Comparison of ENCODE assay signal across 12 cellular contexts in the genomic region with DNA sequence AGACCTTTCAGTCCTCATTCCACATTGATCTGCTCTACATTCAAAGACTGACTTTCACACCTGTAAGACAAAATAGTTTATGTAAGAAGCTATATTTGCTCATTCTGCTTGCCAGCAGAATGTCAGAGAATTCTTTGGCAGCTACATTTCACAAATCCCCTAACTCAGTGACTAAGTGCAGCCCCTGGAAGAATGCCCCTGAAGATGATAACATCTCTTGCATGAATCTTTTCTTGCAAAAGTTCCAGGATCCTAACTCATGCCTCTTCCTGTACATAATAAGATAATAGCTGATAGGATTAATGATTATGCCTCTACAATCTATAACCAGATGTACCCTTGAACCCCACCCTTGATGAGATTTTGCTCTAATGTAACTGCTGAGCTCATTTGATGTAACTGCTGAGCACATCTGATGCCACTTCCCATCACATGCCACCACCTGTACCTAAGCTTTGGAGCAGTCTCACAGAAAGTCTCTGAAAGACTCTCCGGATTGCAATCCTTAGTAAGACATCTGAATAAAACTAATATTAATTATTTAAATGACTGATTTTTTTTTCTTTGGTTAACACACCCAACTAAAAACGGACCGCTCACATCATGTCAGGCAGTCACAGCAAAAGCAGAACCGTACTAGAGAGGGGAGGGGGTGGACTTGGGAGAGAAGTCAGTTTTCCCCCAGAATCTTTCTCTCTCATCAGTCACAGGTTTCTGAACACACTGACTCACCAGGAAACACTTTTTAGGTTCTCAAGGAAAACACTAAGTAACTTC. TPM values are rescaled to one million over a fixed set of nuclear protein-coding genes. Genes with fewer than 3 reads are reported as not detected.
DNase-seq lines count a peak whose midpoint lies in the region; ATAC-seq and TF ChIP-seq lines count a peak whose summit lies in the region.
"Had no signal": no experiment of that assay in that cellular context is flagged by ENCODE, and none has a peak within 500 bp of the region (broad histone marks: within the 10 kb centered on the region; RNA-seq: fewer than 3 reads in every experiment).

No MANE protein-coding gene starts in this region.

- no peaks in the 10 kb centered on the region for H3K9me3 Mint-ChIP-seq in activated T-cell treated with anti-CD3 and anti-CD28 coated beads, Interleukin-2, amount 50 U/mL, for 72 hours
- H3K9me3 Mint-ChIP-seq in activated CD4-positive, alpha-beta memory T cell treated with anti-CD3 and anti-CD28 coated beads for 36 hours = no peaks in the 10 kb centered on the region
- H3K9me3 Mint-ChIP-seq in Calu3 (ENCODE audit: low read depth, unreplicated experiment) = no peaks in the 10 kb centered on the region

- POLR2A ChIA-PET in activated CD4-positive, alpha-beta memory T cell treated with anti-CD3 and anti-CD28 coated beads for 36 hours (lab: Charles Lee) = interaction anchor here (0.6 to 1.4 kb wide), 4 partner anchors 9 to 439 kb away, joined by 3 to 4 read pairs (median 3); a partner anchor contains a TSS

- peak overlapping the region; percentile 34 to 74 for H3K4me3 Mint-ChIP-seq in activated T-cell treated with anti-CD3 and anti-CD28 coated beads, Interleukin-2, amount 50 U/mL, for 72 hours
- H3K4me3 Mint-ChIP-seq in activated CD4-positive, alpha-beta memory T cell treated with anti-CD3 and anti-CD28 coated beads for 36 hours = peak overlapping the region; percentile 17
- no peak overlapping the region for H3K4me3 Mint-ChIP-seq in Calu3 (ENCODE audit: low read depth, unreplicated experiment)

- intact Hi-C loops in activated CD4-positive, alpha-beta memory T cell treated with anti-CD3 and anti-CD28 coated beads for 36 hours (cut with micrococcal nuclease) = no loop called here
- intact Hi-C loops in stomach (cut with DNase I; ENCODE audit: low total_unique reads) (no loop called here), Calu3 (cut with micrococcal nuclease; ENCODE audit: unreplicated experiment) (no loop called here)

- H3K4me1 Mint-ChIP-seq in activated T-cell treated with anti-CD3 and anti-CD28 coated beads, Interleukin-2, amount 50 U/mL, for 72 hours (ENCODE audit: low read depth) = peaks cover 43% of the 10 kb centered on the region
- peaks cover 15% of the 10 kb centered on the region for H3K4me1 Mint-ChIP-seq in activated CD4-positive, alpha-beta memory T cell treated with anti-CD3 and anti-CD28 coated beads for 36 hours (ENCODE audit: low read depth)
- H3K4me1 Mint-ChIP-seq in Calu3 (ENCODE audit: low read depth, unreplicated experiment) = no peaks in the 10 kb centered on the region

- peak; percentile 26 to 30 for ATAC-seq in activated T-cell treated with anti-CD3 and anti-CD28 coated beads, Interleukin-2, amount 50 U/mL, for 72 hours (replicated peaks in 1 of 2)
- ATAC-seq in foreskin keratinocyte = peak; percentile 50
- ATAC-seq: HCT116 had no signal

- 45 to 58% (median 49%) methylated on average over 4 of the region's 4 CpGs for WGBS in stomach, 5 donors

- H3K27ac Mint-ChIP-seq in activated T-cell treated with anti-CD3 and anti-CD28 coated beads, Interleukin-2, amount 50 U/mL, for 72 hours = peak overlapping the region; percentile 67
- peak overlapping the region; percentile 42 for H3K27ac Mint-ChIP-seq in activated CD4-positive, alpha-beta memory T cell treated with anti-CD3 and anti-CD28 coated beads for 36 hours
- H3K27ac Mint-ChIP-seq in Calu3 (ENCODE audit: unreplicated experiment) = no peak overlapping the region

- H3K36me3 ChIP-seq in stomach = no peaks in the 10 kb centered on the region

- BruUV-seq in Calu3 (replicated peaks; lab: Mats Ljungman, UMichigan) = no TSS peak

- DNase-seq in activated T-cell treated with anti-CD3 and anti-CD28 coated beads, Interleukin-2, amount 50 U/mL, for 72 hours = no peak
- DNase-seq in activated T-cell treated with anti-CD3 and anti-CD28 coated beads, Interleukin-2, amount 50 U/mL, for 1 hour = no peak
- no peak for DNase-seq in activated CD4-positive, alpha-beta memory T cell treated with anti-CD3 and anti-CD28 coated beads for 36 hours
- DNase-seq in foreskin keratinocyte = no peak
- no peak for DNase-seq in stomach
- no peak for DNase-seq in SK-N-DZ (ENCODE audit: low spot score)
- no peak for DNase-seq in Calu3
- DNase-seq in SHP77 treated with DMSO at 0.1 percent for 48 hours (lab: John Stamatoyannopoulos, UW) = no peak

- no peak for TF ChIP-seq POLR2A in stomach (IDR thresholded peaks at IDR 0.05)

- peaks cover 0 to 2% of the 10 kb centered on the region in 2 donors for H3K36me3 Mint-ChIP-seq in activated T-cell treated with anti-CD3 and anti-CD28 coated beads, Interleukin-2, amount 50 U/mL, for 72 hours (ENCODE audit: insufficient read depth in 2 of 2)
- no peaks in the 10 kb centered on the region for H3K36me3 Mint-ChIP-seq in activated CD4-positive, alpha-beta memory T cell treated with anti-CD3 and anti-CD28 coated beads for 36 hours
- H3K36me3 Mint-ChIP-seq in Calu3 (ENCODE audit: insufficient read depth, unreplicated experiment) = no peaks in the 10 kb centered on the region

- H3K27ac ChIP-seq in foreskin keratinocyte = peak overlapping the region; percentile 37
- H3K27ac ChIP-seq in stomach = peak overlapping the region in 1 of 5 donors; percentile 37

- TF ChIP-seq CTCF in foreskin keratinocyte (conservative IDR thresholded peaks at IDR 0.05) (no peak), stomach (IDR thresholded peaks at IDR 0.05) (no peak), Calu3 (IDR thresholded peaks at IDR 0.05; ENCODE audit: unreplicated experiment) (no peak)

- H3K4me1 ChIP-seq in foreskin keratinocyte (peaks cover 13% of the 10 kb centered on the region), stomach (peaks cover 0 to 15% (median 7%) of the 10 kb centered on the region in 4 donors)

- H3K9me3 ChIP-seq in stomach = no peaks in the 10 kb centered on the region

- peaks cover 9% of the 10 kb centered on the region for H3K27me3 ChIP-seq in foreskin keratinocyte
- H3K27me3 ChIP-seq in stomach = peaks cover 12 to 53% (median 23%) of the 10 kb centered on the region in 3 donors

- peak overlapping the region; percentile 32 to 43 (median 35) for H3K4me3 ChIP-seq in stomach

- H3K27me3 Mint-ChIP-seq in activated T-cell treated with anti-CD3 and anti-CD28 coated beads, Interleukin-2, amount 50 U/mL, for 72 hours (ENCODE audit: low read depth) = peaks cover 45% of the 10 kb centered on the region
- H3K27me3 Mint-ChIP-seq in activated CD4-positive, alpha-beta memory T cell treated with anti-CD3 and anti-CD28 coated beads for 36 hours = peaks cover 28% of the 10 kb centered on the region
- H3K27me3 Mint-ChIP-seq in Calu3 (ENCODE audit: unreplicated experiment) = peaks cover 29% of the 10 kb centered on the region

- CTCF ChIA-PET in activated CD4-positive, alpha-beta memory T cell treated with anti-CD3 and anti-CD28 coated beads for 36 hours (lab: Charles Lee) = interaction anchor here (0.8 to 1.2 kb wide), 3 partner anchors 10 to 220 kb away, joined by 3 to 6 read pairs (median 3); no protein-coding TSS in a partner anchor
- CTCF ChIA-PET in Calu3 (lab: Charles Lee) = no interaction called here

- TF ChIP-seq EP300 in stomach (IDR thresholded peaks at IDR 0.05) = no peak

RNA-seq across cellular contexts. Expression of a gene that starts 0.7 kb away (rescaled TPM):
- total RNA-seq in activated T-cell treated with anti-CD3 and anti-CD28 coated beads, Interleukin-2, amount 50 U/mL, for 72 hours = under 1 TPM; 0.02 to 0.41 TPM
- total RNA-seq in activated CD4-positive, alpha-beta memory T cell treated with anti-CD3 and anti-CD28 coated beads for 36 hours = under 1 TPM; 0.02 to 0.22 TPM
- total RNA-seq in foreskin keratinocyte (under 0.01 TPM in 1 of 2 replicates, not detected in the other), stomach (under 1 TPM in 1 of 5 donors, not detected in 4; 0.18 TPM), Calu3 (2022) (0.05 TPM in 1 of 2 replicates, not detected in the other)
- polyA plus RNA-seq in foreskin keratinocyte (not detected in 2 replicates), stomach (under 1 TPM in 1 of 3 donors, not detected in 2; under 0.01 TPM)
- polyA plus RNA-seq in SK-N-DZ (2014; cell fraction: cytosol; rRNA removed) = not detected in 2 replicates
- polyA plus RNA-seq in SK-N-DZ (2014; cell fraction: nucleus; rRNA removed) = not detected in 2 replicates
- total RNA-seq: HT1080, NCI-H460 had no signal
- polyA plus RNA-seq: BJ had no signal

RNA-seq across cellular contexts. Expression of a gene that starts 11.5 kb away (rescaled TPM):
- total RNA-seq in activated T-cell treated with anti-CD3 and anti-CD28 coated beads, Interleukin-2, amount 50 U/mL, for 72 hours = 100 to 1,000 TPM; 101 to 115 TPM
- 100 to 1,000 TPM; 132 to 133 TPM for total RNA-seq in activated CD4-positive, alpha-beta memory T cell treated with anti-CD3 and anti-CD28 coated beads for 36 hours
- 271 and 277 TPM in 2 replicates for total RNA-seq in foreskin keratinocyte
- 191 and 217 TPM in 2 replicates for polyA plus RNA-seq in foreskin keratinocyte
- 100 to 1,000 TPM in 1 of 5 donors, 10 to 100 TPM in 3, 1 to 10 TPM in 1; 4.3 to 132 (median 40.8) TPM for total RNA-seq in stomach
- 10 to 100 TPM; 52.0 to 76.8 (median 72.2) TPM for polyA plus RNA-seq in stomach
- 264 and 266 TPM in 2 replicates for polyA plus RNA-seq in SK-N-DZ (2014; cell fraction: cytosol; rRNA removed)
- polyA plus RNA-seq in SK-N-DZ (2014; cell fraction: nucleus; rRNA removed) = 116 and 129 TPM in 2 replicates
- total RNA-seq in Calu3 (2022) = 137 and 147 TPM in 2 replicates
